8 cellular contexts compared by ENCODE assay signal in genomic region chr10:128069351-128070051, GRCh38. TPM values are rescaled to one million over a fixed set of nuclear protein-coding genes. Genes with fewer than 3 reads are reported as not detected.
A peak's percentile ranks its signal among the peaks of the same experiment; 100 is the strongest.
DNase-seq lines count a peak whose midpoint lies in the region; ATAC-seq and TF ChIP-seq lines count a peak whose summit lies in the region.

No MANE protein-coding gene starts in this region.

- no peaks in the 10 kb centered on the region for H3K27me3 Mint-ChIP-seq in CD8-positive, alpha-beta T cell (ENCODE audit: low read depth)

- no peak overlapping the region for H3K4me3 Mint-ChIP-seq in CD8-positive, alpha-beta T cell

- peaks cover 35% of the 10 kb centered on the region for H3K4me1 Mint-ChIP-seq in CD8-positive, alpha-beta T cell (ENCODE audit: low read depth)

- no peaks in the 10 kb centered on the region for H3K27me3 ChIP-seq in CD8-positive, alpha-beta T cell (ENCODE audit: insufficient read depth, low read length)
- H3K27me3 ChIP-seq in Panc1 (ENCODE audit: control insufficient read depth, insufficient read depth, low read length): no peaks in the 10 kb centered on the region
- no peaks in the 10 kb centered on the region for H3K27me3 ChIP-seq in neutrophil
- no peaks in the 10 kb centered on the region for H3K27me3 ChIP-seq in thoracic aorta (replicated peaks; ENCODE audit: insufficient read depth)

- no peak overlapping the region for H3K27ac ChIP-seq in CD8-positive, alpha-beta T cell (ENCODE audit: low read depth, low read length)
- H3K27ac ChIP-seq in Panc1 (ENCODE audit: low read length): no peak overlapping the region
- H3K27ac ChIP-seq in neutrophil: peak overlapping the region; percentile 98
- H3K27ac ChIP-seq in thoracic aorta: no peak overlapping the region

- H3K4me1 ChIP-seq in CD8-positive, alpha-beta T cell (ENCODE audit: insufficient read depth, low read length): peaks cover 26% of the 10 kb centered on the region
- H3K4me1 ChIP-seq in Panc1 (ENCODE audit: control insufficient read depth, insufficient read depth, low read length) (peaks cover 4% of the 10 kb centered on the region; the same call in 1 of the 2 replicates), neutrophil (ENCODE audit: control insufficient read depth in 1 of 2, insufficient read depth in 1 of 2, low read depth in 1 of 2, low read length in 1 of 2) (peaks cover 27 to 44% of the 10 kb centered on the region in 2 experiments), thoracic aorta (ENCODE audit: control insufficient read depth in 1 of 2, low read depth in 2 of 2) (peaks cover 4 to 13% of the 10 kb centered on the region in 2 donors)

- peaks cover 71% of the 10 kb centered on the region for H3K36me3 ChIP-seq in CD8-positive, alpha-beta T cell (ENCODE audit: insufficient read depth, low read length)
- H3K36me3 ChIP-seq in Panc1 (ENCODE audit: control insufficient read depth, insufficient read depth, low read length): no peaks in the 10 kb centered on the region
- H3K36me3 ChIP-seq in neutrophil: peaks cover 99% of the 10 kb centered on the region
- H3K36me3 ChIP-seq in thoracic aorta: peaks cover 26% of the 10 kb centered on the region

- TF ChIP-seq CTCF in CD8-positive, alpha-beta T cell (IDR thresholded peaks at IDR 0.05): peak; percentile 89
- TF ChIP-seq CTCF in Panc1 (IDR thresholded peaks at IDR 0.05) (peak; percentile 91), fibroblast of mammary gland (conservative IDR thresholded peaks at IDR 0.05; ENCODE audit: control insufficient read depth, insufficient read depth, low read depth, low read length) (peak; percentile 73), neutrophil (IDR thresholded peaks at IDR 0.05) (peak; percentile 86), thoracic aorta (IDR thresholded peaks at IDR 0.05) (peak; percentile 88)

- intact Hi-C loops in CD8-positive, alpha-beta T cell (cut with DNase I, micrococcal nuclease): loop anchor here (1.0 to 5.0 kb wide), 5 partner anchors 22 to 352 kb away; partner anchors contain the start of gene PTPRE (in 1 of the 2)
- intact Hi-C loops in Panc1 (cut with micrococcal nuclease; ENCODE audit: unreplicated experiment): loop anchor here (1.0 to 5.0 kb wide), 3 partner anchors 34 to 352 kb away; no protein-coding TSS in a partner anchor

- H3K36me3 Mint-ChIP-seq in CD8-positive, alpha-beta T cell: peaks cover 88% of the 10 kb centered on the region

- H3K4me3 ChIP-seq in CD8-positive, alpha-beta T cell (ENCODE audit: low read depth, low read length): no peak overlapping the region
- H3K4me3 ChIP-seq in Panc1 (ENCODE audit: low read depth in 2 of 2, low read length in 2 of 2): no peak overlapping the region
- H3K4me3 ChIP-seq in fibroblast of mammary gland (ENCODE audit: control insufficient read depth, low read depth, low read length): no peak overlapping the region
- H3K4me3 ChIP-seq in neutrophil (ENCODE audit: low read depth in 1 of 2, low read length in 1 of 2): no peak overlapping the region
- H3K4me3 ChIP-seq in thoracic aorta: no peak overlapping the region

- H3K9me3 ChIP-seq in CD8-positive, alpha-beta T cell (ENCODE audit: low read length): no peaks in the 10 kb centered on the region
- no peaks in the 10 kb centered on the region for H3K9me3 ChIP-seq in Panc1 (ENCODE audit: control insufficient read depth, insufficient read depth, low read depth, low read length)
- peaks cover 13% of the 10 kb centered on the region for H3K9me3 ChIP-seq in neutrophil
- H3K9me3 ChIP-seq in thoracic aorta: no peaks in the 10 kb centered on the region

- CTCF ChIA-PET in CD8-positive, alpha-beta T cell (lab: Charles Lee): interaction anchor here (0.6 to 17.3 kb wide), 33 partner anchors 9 to 354 kb away, joined by 3 to 396 read pairs (median 6); partner anchors contain the start of gene PTPRE
- CTCF ChIA-PET in Panc1 (lab: Charles Lee): interaction anchor here (0.6 to 1.9 kb wide), 8 partner anchors 13 to 707 kb away, joined by 3 to 16 read pairs (median 6); partner anchors contain the start of gene PTPRE

- ATAC-seq in CD8-positive, alpha-beta T cell: peak; percentile 36
- ATAC-seq in GM19455 (IDR thresholded peaks at IDR 0.05; ENCODE audit: unreplicated experiment): peak; percentile 62
- ATAC-seq in Panc1: peak; percentile 93
- no peak for ATAC-seq in thoracic aorta (ENCODE audit: insufficient number of reproducible peaks, low FRiP score, low read depth)

- no TSS peak for BruUV-seq in Panc1 (replicated peaks; lab: Mats Ljungman, UMichigan)

- H3K27ac Mint-ChIP-seq in CD8-positive, alpha-beta T cell: no peak overlapping the region

- no peaks in the 10 kb centered on the region for H3K9me3 Mint-ChIP-seq in CD8-positive, alpha-beta T cell

- in situ Hi-C loops in Panc1 (cut with HindIII; ENCODE audit: low pct_unique_long_range_greater_than_20kb, low sequenced_read_pairs): no loop called here

- DNase-seq in CD8-positive, alpha-beta T cell: peak; percentile 64 to 88 (median 75)
- peak; percentile 59 for DNase-seq in HuH-7.5 (ENCODE audit: low spot score)
- peak; percentile 27 for DNase-seq in Panc1 (ENCODE audit: low read depth, low spot score)
- DNase-seq in activated T-cell treated with anti-CD3 and anti-CD28 coated beads, Interleukin-2, amount 50 U/mL, for 48 hours: peak; percentile 78 to 83
- peak; percentile 77 for DNase-seq in fibroblast of mammary gland (ENCODE audit: low read depth)
- no peak for DNase-seq in thoracic aorta (ENCODE audit: low spot score)

- POLR2A ChIA-PET in CD8-positive, alpha-beta T cell (lab: Charles Lee): interaction anchor here (0.7 to 2.1 kb wide), 5 partner anchors 11 to 58 kb away, joined by 3 to 21 read pairs (median 4); no protein-coding TSS in a partner anchor
- POLR2A ChIA-PET in Panc1 (lab: Charles Lee): no interaction called here

RNA-seq across cellular contexts. Expression of gene MKI67, which starts 56.7 kb away (rescaled TPM):
- 1 to 10 TPM; 1.5 to 1.9 TPM for total RNA-seq in CD8-positive, alpha-beta T cell
- total RNA-seq in Panc1 (2021; ENCODE audit: unreplicated experiment) (151 TPM), thoracic aorta (1 to 10 TPM in 1 of 2 donors, under 1 TPM in 1; 0.41 to 2.7 TPM)
- 33.8 TPM for polyA plus RNA-seq in Panc1 (2012; ENCODE audit: insufficient read length)

Comparison
In these comparisons a context has a peak if more than half of its experiments do, and no peak if none do; other contexts are left out.
1. RNA of gene MKI67, which starts 56.7 kb away (total RNA-seq): 151 TPM in Panc1 (single experiment); 0.41 to 2.7 TPM in thoracic aorta and 1.5 to 1.9 TPM in CD8-positive, alpha-beta T cell; every median in the first group is over 10 times any median in the second.
2. Peak in every context shown above with its lines, with median percentiles within 50 percentile points of each other: CTCF ChIP-seq.